10 cellular contexts compared by ENCODE assay signal in the genomic region with DNA sequence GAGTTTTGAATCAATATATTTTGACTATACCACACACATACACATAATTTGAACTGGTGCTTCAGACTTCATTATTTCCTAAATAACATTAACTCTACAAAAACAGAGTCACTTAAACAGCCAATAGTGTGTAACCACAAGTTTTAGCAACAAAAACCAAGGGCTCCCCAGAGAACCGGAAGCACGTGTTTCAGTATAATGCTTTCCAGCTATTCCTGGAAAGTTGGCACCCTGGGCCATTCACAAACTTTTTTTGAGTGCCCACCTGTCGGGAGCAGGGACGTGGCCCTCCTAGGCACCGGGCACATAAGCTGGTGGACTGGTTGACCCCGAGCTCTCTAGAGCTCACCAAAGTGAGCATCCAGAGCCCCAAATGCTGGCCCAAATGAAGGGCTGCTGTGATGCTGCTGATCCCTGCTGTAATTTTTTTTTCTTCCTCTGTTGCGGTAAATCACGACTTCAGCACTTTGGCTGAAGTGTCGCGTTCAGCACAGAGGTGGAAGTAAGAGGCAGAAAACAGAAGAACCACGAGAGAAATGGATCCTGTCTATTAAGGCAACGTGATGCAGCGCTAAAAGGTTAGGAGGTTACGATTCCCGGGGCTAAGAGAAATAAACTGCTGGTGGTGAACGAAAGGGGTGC. TPM values are rescaled to one million over a fixed set of nuclear protein-coding genes. Genes with fewer than 3 reads are reported as not detected.
DNase-seq lines count a peak whose midpoint lies in the region; ATAC-seq and TF ChIP-seq lines count a peak whose summit lies in the region.
"Had no signal": no experiment of that assay in that cellular context is flagged by ENCODE, and none has a peak within 500 bp of the region (broad histone marks: within the 10 kb centered on the region; RNA-seq: fewer than 3 reads in every experiment).

No MANE protein-coding gene starts in this region.

- H3K27me3 ChIP-seq in left ventricle myocardium inferior (ENCODE audit: low read depth) (peaks cover 76% of the 10 kb centered on the region), lower lobe of right lung (ENCODE audit: low read depth) (peaks cover 65% of the 10 kb centered on the region), vagina (peaks cover 6% of the 10 kb centered on the region), aorta (ENCODE audit: control insufficient read depth in 1 of 2, insufficient read depth in 2 of 2, low read length in 1 of 2) (no peaks in the 10 kb centered on the region)

- no peaks in the 10 kb centered on the region for H3K9me3 Mint-ChIP-seq in activated CD8-positive, alpha-beta T cell treated with anti-CD3 and anti-CD28 coated beads, Interleukin-2, amount 10 ng/mL, durations not matched to agents 7 days and 5 days (ENCODE audit: insufficient read depth)

- H3K4me3 Mint-ChIP-seq in activated CD8-positive, alpha-beta T cell treated with anti-CD3 and anti-CD28 coated beads, Interleukin-2, amount 10 ng/mL, durations not matched to agents 7 days and 5 days = peak overlapping the region; percentile 68

- POLR2A ChIA-PET in activated CD8-positive, alpha-beta T cell treated with anti-CD3 and anti-CD28 coated beads, Interleukin-2, amount 10 ng/mL, durations not matched to agents 7 days and 5 days (lab: Charles Lee) = no interaction called here

- H3K27ac ChIP-seq in left ventricle myocardium inferior (replicated peaks) = no peak overlapping the region
- H3K27ac ChIP-seq in lower lobe of right lung = no peak overlapping the region
- no peak overlapping the region for H3K27ac ChIP-seq in vagina
- no peak overlapping the region for H3K27ac ChIP-seq in aorta (ENCODE audit: low read depth in 1 of 2, low read length in 2 of 2)
- H3K27ac ChIP-seq: body of pancreas had no signal

- H3K27me3 Mint-ChIP-seq in activated CD8-positive, alpha-beta T cell treated with anti-CD3 and anti-CD28 coated beads, Interleukin-2, amount 10 ng/mL, durations not matched to agents 7 days and 5 days (ENCODE audit: low read depth) = peaks cover 56% of the 10 kb centered on the region

- TF ChIP-seq POLR2A in vagina (IDR thresholded peaks at IDR 0.05) = no peak

- TF ChIP-seq CTCF in left ventricle myocardium inferior (IDR thresholded peaks at IDR 0.05; ENCODE audit: borderline replicate concordance) (no peak), lower lobe of right lung (IDR thresholded peaks at IDR 0.05) (no peak), vagina (IDR thresholded peaks at IDR 0.05) (no peak)

- no peaks in the 10 kb centered on the region for H3K36me3 Mint-ChIP-seq in activated CD8-positive, alpha-beta T cell treated with anti-CD3 and anti-CD28 coated beads, Interleukin-2, amount 10 ng/mL, durations not matched to agents 7 days and 5 days (ENCODE audit: low read depth)

- peaks cover 36% of the 10 kb centered on the region for H3K4me1 ChIP-seq in left ventricle myocardium inferior
- H3K4me1 ChIP-seq in lower lobe of right lung = peaks cover 38% of the 10 kb centered on the region
- peaks cover 30% of the 10 kb centered on the region for H3K4me1 ChIP-seq in vagina
- H3K4me1 ChIP-seq in aorta (ENCODE audit: control insufficient read depth in 1 of 2, insufficient read depth in 2 of 2, low read length in 2 of 2) = no peaks in the 10 kb centered on the region

- WGBS in aorta, 2 donors = 15 to 18% methylated on average over 16 of the region's 16 CpGs

- H3K36me3 ChIP-seq in left ventricle myocardium inferior (peaks cover 9% of the 10 kb centered on the region), lower lobe of right lung (no peaks in the 10 kb centered on the region), vagina (no peaks in the 10 kb centered on the region), aorta (ENCODE audit: control insufficient read depth in 1 of 2, insufficient read depth in 2 of 2, low read length in 1 of 2) (no peaks in the 10 kb centered on the region)

- H3K4me3 ChIP-seq in left ventricle myocardium inferior = peak overlapping the region; percentile 73
- H3K4me3 ChIP-seq in lower lobe of right lung = peak overlapping the region; percentile 62
- H3K4me3 ChIP-seq in vagina = peak overlapping the region; percentile 45 to 48
- H3K4me3 ChIP-seq in aorta (ENCODE audit: low read length in 2 of 2) = no peak overlapping the region

- H3K4me1 Mint-ChIP-seq in activated CD8-positive, alpha-beta T cell treated with anti-CD3 and anti-CD28 coated beads, Interleukin-2, amount 10 ng/mL, durations not matched to agents 7 days and 5 days (ENCODE audit: low read depth) = peaks cover 28% of the 10 kb centered on the region

- no peak for DNase-seq in left ventricle myocardium inferior
- no peak for DNase-seq in cardiac septum (ENCODE audit: low spot score)
- DNase-seq in activated CD8-positive, alpha-beta T cell treated with anti-CD3 and anti-CD28 coated beads, Interleukin-2, amount 10 ng/mL, durations not matched to agents 7 days and 5 days = peak; percentile 21
- DNase-seq in lower lobe of right lung = no peak
- DNase-seq in vagina (ENCODE audit: extremely low spot score in 2 of 2) = no peak
- no peak for DNase-seq in kidney tubule cell (ENCODE audit: low spot score)
- no peak for DNase-seq in aorta
- DNase-seq in NCI-H524 treated with DMSO at 0.1 percent for 48 hours (lab: John Stamatoyannopoulos, UW) = no peak

- CTCF ChIA-PET in activated CD8-positive, alpha-beta T cell treated with anti-CD3 and anti-CD28 coated beads, Interleukin-2, amount 10 ng/mL, durations not matched to agents 7 days and 5 days (lab: Charles Lee) = interaction anchor here (0.9 to 1.3 kb wide), 3 partner anchors 27 to 75 kb away, joined by 3 read pairs; no protein-coding TSS in a partner anchor

- no peak overlapping the region for H3K27ac Mint-ChIP-seq in activated CD8-positive, alpha-beta T cell treated with anti-CD3 and anti-CD28 coated beads, Interleukin-2, amount 10 ng/mL, durations not matched to agents 7 days and 5 days

- ATAC-seq in activated CD8-positive, alpha-beta T cell treated with anti-CD3 and anti-CD28 coated beads, Interleukin-2, amount 10 ng/mL, durations not matched to agents 7 days and 5 days = peak; percentile 5
- ATAC-seq in lower lobe of right lung (no peak), aorta (ENCODE audit: low FRiP score) (no peak)

- intact Hi-C loops in left ventricle myocardium inferior (cut with micrococcal nuclease) = no loop called here
- intact Hi-C loops in cardiac septum (cut with DNase I) = no loop called here
- intact Hi-C loops in lower lobe of right lung (cut with DNase I) = no loop called here
- intact Hi-C loops in vagina (cut with DNase I) = no loop called here
- intact Hi-C loops in aorta (cut with DNase I) = no loop called here

- no peaks in the 10 kb centered on the region for H3K9me3 ChIP-seq in left ventricle myocardium inferior (replicated peaks)
- no peaks in the 10 kb centered on the region for H3K9me3 ChIP-seq in lower lobe of right lung
- no peaks in the 10 kb centered on the region for H3K9me3 ChIP-seq in vagina
- peaks cover 1% of the 10 kb centered on the region for H3K9me3 ChIP-seq in aorta (ENCODE audit: control insufficient read depth, low read length)
- H3K9me3 ChIP-seq: body of pancreas had no signal

RNA-seq across cellular contexts. Expression of a gene that starts 1.8 kb away (rescaled TPM):
- total RNA-seq in left ventricle myocardium inferior (0.08 TPM), cardiac septum (not detected), lower lobe of right lung (not detected), vagina (not detected), aorta (not detected)
- total RNA-seq in activated CD8-positive, alpha-beta T cell treated with anti-CD3 and anti-CD28 coated beads, Interleukin-2, amount 10 ng/mL, durations not matched to agents 7 days and 5 days = not detected
- polyA plus RNA-seq in aorta = not detected
- total RNA-seq: body of pancreas, omental fat pad had no signal

Comparison
In these comparisons a context has a peak if more than half of its experiments do, and no peak if none do; other contexts are left out.
1. H3K4me3 ChIP-seq: peak in left ventricle myocardium inferior (single experiment), lower lobe of right lung (single experiment) and vagina (2 of 2); none in aorta (0 of 2).